Comparison of ENCODE assay signal across 28 cellular contexts in genomic region chr2:9744256-9745004, GRCh38.
DNase-seq lines count a peak whose midpoint lies in the region; ATAC-seq and TF ChIP-seq lines count a peak whose summit lies in the region.
"Had no signal": no experiment of that assay in that cellular context is flagged by ENCODE, and none has a peak within 500 bp of the region (broad histone marks: within the 10 kb centered on the region; RNA-seq: fewer than 3 reads in every experiment).

No MANE protein-coding gene starts in this region.

- no peaks in the 10 kb centered on the region for H3K36me3 Mint-ChIP-seq in HFFc6 (ENCODE audit: low read depth)
- H3K36me3 Mint-ChIP-seq: CD4-positive, alpha-beta memory T cell had no signal

- no peak overlapping the region for H3K4me3 Mint-ChIP-seq in HFFc6
- H3K4me3 Mint-ChIP-seq: CD4-positive, alpha-beta memory T cell; T-helper 1 cell treated with Interleukin-12 subunit alpha and Interleukin-12 subunit beta and Interleukin-4 antibody, amounts not matched to agents 30 μg/mL and 1 μg/mL, for 36 hours had no signal

- H3K4me1 ChIP-seq in mucosa of descending colon (ENCODE audit: low read depth) = peaks cover 18% of the 10 kb centered on the region
- H3K4me1 ChIP-seq: adrenal gland, testis had no signal

- intact Hi-C loops in mucosa of descending colon (cut with DNase I, micrococcal nuclease) = no loop called here

- TF ChIP-seq CTCF in AG09309 (IDR thresholded peaks at IDR 0.05; ENCODE audit: control insufficient read depth, insufficient read depth, low read depth, low read length, missing control alignments) = no peak
- TF ChIP-seq CTCF in BJ (IDR thresholded peaks at IDR 0.05; ENCODE audit: insufficient read depth, low read depth, low read length) = no peak
- no peak for TF ChIP-seq CTCF in mucosa of descending colon (IDR thresholded peaks at IDR 0.05)
- no peak for TF ChIP-seq CTCF in HFFc6 (IDR thresholded peaks at IDR 0.05)

- ATAC-seq in mucosa of descending colon = peak; percentile 63
- no peak for ATAC-seq in GM19395 (IDR thresholded peaks at IDR 0.05; ENCODE audit: unreplicated experiment)

- H3K9me3 ChIP-seq in mucosa of descending colon = no peaks in the 10 kb centered on the region
- H3K9me3 ChIP-seq: adrenal gland, testis, vagina had no signal

- DNase-seq in AG09309 (ENCODE audit: low read depth) (peak; percentile 23), BJ (ENCODE audit: low read depth) (peak; percentile 49), RPMI8226 (peak; percentile 70), mucosa of descending colon (peak; percentile 77 to 84 (median 78)), NCI-H2081 treated with DMSO at 0.1 percent for 48 hours (lab: John Stamatoyannopoulos, UW) (no peak), HFFc6 (no peak)
- DNase-seq: activated CD8-positive, alpha-beta memory T cell treated with anti-CD3 and anti-CD28 coated beads for 24 hours; activated gamma-delta T cell treated with Interleukin-2 at 50 U/mL for 16 hours; activated T-cell treated with anti-CD3 and anti-CD28 coated beads, Interleukin-2, amount 50 U/mL, for 1 hour; adrenal gland; brain microvascular endothelial cell; effector CD8-positive, alpha-beta T cell; erythroblast; foreskin melanocyte; Kasumi-1; mesenchymal stem cell; NCI-H187; NCI-H82; occipital lobe; retina; stimulated activated CD4-positive, alpha-beta T cell treated with anti-CD3 and anti-CD28 coated beads, Interleukin-12 subunit alpha, Interleukin-12 subunit beta, amount 100 ng/mL, for 4 hours; stimulated activated CD4-positive, alpha-beta T cell treated with anti-CD3 and anti-CD28 coated beads, Interleukin-4, amount 100 ng/mL, for 24 hours; stimulated activated naive CD4-positive, alpha-beta T cell; testis had no signal

- POLR2A ChIA-PET in BJ (lab: Charles Lee) = no interaction called here

- H3K27ac Mint-ChIP-seq in HFFc6 = no peak overlapping the region
- H3K27ac Mint-ChIP-seq: T-helper 1 cell treated with Interleukin-12 subunit alpha and Interleukin-12 subunit beta and Interleukin-4 antibody, amounts not matched to agents 30 μg/mL and 1 μg/mL, for 36 hours had no signal

- H3K4me1 Mint-ChIP-seq in HFFc6 (ENCODE audit: low read depth) = peaks cover 25% of the 10 kb centered on the region

- CTCF ChIA-PET in BJ (lab: Yijun Ruan, JAX) = no interaction called here

- peaks cover 8% of the 10 kb centered on the region for H3K27me3 Mint-ChIP-seq in HFFc6 (ENCODE audit: insufficient read depth)
- H3K27me3 Mint-ChIP-seq: CD4-positive, alpha-beta memory T cell had no signal

- H3K27me3 ChIP-seq in BJ (ENCODE audit: control insufficient read depth, insufficient read depth, low read length) = no peaks in the 10 kb centered on the region; the same call in 1 of the 2 replicates
- H3K27me3 ChIP-seq: adrenal gland, brain microvascular endothelial cell, testis, vagina had no signal

- no peaks in the 10 kb centered on the region for H3K9me3 Mint-ChIP-seq in HFFc6
- H3K9me3 Mint-ChIP-seq: CD4-positive, alpha-beta memory T cell had no signal

- H3K36me3 ChIP-seq in BJ (ENCODE audit: control insufficient read depth, insufficient read depth, low read length) (no peaks in the 10 kb centered on the region), mucosa of descending colon (ENCODE audit: low read depth) (no peaks in the 10 kb centered on the region)
- H3K36me3 ChIP-seq: adrenal gland, brain microvascular endothelial cell, vagina had no signal

- H3K4me3 ChIP-seq in AG09309 (ENCODE audit: control insufficient read depth, low read depth, low read length) (no peak overlapping the region), BJ (ENCODE audit: low read depth, low read length) (no peak overlapping the region), mucosa of descending colon (no peak overlapping the region)
- H3K4me3 ChIP-seq: adrenal gland, testis, vagina had no signal

Comparison
In these comparisons a context has a peak if more than half of its experiments do, and no peak if none do; other contexts are left out.
1. DNase-seq: peak in AG09309 (single experiment), BJ (single experiment), RPMI8226 (single experiment) and mucosa of descending colon (3 of 3); none in NCI-H2081 treated with DMSO at 0.1 percent for 48 hours (single experiment) and HFFc6 (single experiment).